In the genomic region with DNA sequence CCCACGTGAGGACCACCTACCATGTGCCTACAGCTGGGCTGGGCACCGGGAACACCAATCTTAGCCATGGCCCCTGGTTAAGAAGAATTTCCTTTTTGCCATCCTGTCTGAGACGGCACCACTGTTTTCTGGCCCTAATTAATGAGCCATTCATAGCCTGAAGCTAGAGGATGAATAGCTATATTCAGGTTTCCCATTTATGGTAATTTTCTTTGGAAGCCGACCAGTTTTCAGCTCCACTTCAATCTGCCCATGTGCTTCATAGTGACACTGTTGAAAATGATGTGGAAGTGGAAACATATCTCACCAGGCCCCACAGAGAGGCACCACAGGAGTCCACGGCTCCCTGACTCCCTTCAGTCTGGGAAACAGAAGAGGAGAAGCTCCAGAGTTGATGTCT, we compare ENCODE assay signal across 29 cellular contexts. TPM values are rescaled to one million over a fixed set of nuclear protein-coding genes. Genes with fewer than 3 reads are reported as not detected.
DNase-seq lines count a peak whose midpoint lies in the region; ATAC-seq, FAIRE-seq and TF ChIP-seq lines count a peak whose summit lies in the region.
"Had no signal": no experiment of that assay in that cellular context is flagged by ENCODE, and none has a peak within 500 bp of the region (broad histone marks: within the 10 kb centered on the region; RNA-seq: fewer than 3 reads in every experiment).

No MANE protein-coding gene starts in this region.

- no peak for TF ChIP-seq CTCF in coronary artery (IDR thresholded peaks at IDR 0.05)
- no peak for TF ChIP-seq CTCF in osteoblast (IDR thresholded peaks at IDR 0.05; ENCODE audit: extremely low read depth, low read depth, low read length)

- H3K4me2 ChIP-seq in osteoblast (ENCODE audit: insufficient read depth, low read length): no peak overlapping the region

- H3K4me3 ChIP-seq in coronary artery: no peak overlapping the region
- H3K4me3 ChIP-seq in osteoblast (ENCODE audit: insufficient read depth, low read length): no peak overlapping the region
- H3K4me3 ChIP-seq: lower lobe of right lung, right lobe of liver had no signal

- H4K20me1 ChIP-seq in osteoblast (ENCODE audit: insufficient read depth, low read length): no peaks in the 10 kb centered on the region

- no peaks in the 10 kb centered on the region for H3K79me2 ChIP-seq in osteoblast (ENCODE audit: insufficient read depth, low read length)

- H3K9me3 ChIP-seq in osteoblast (ENCODE audit: low read depth, low read length): no peaks in the 10 kb centered on the region
- H3K9me3 ChIP-seq: lower lobe of right lung, right lobe of liver had no signal

- no peak for ATAC-seq in GM21367 (IDR thresholded peaks at IDR 0.05; ENCODE audit: unreplicated experiment)
- ATAC-seq: HepG2; lower lobe of right lung; right lobe of liver; stimulated activated effector memory CD8-positive, alpha-beta T cell treated with anti-CD3 and anti-CD28 coated beads, Interleukin-12 subunit alpha, Interleukin-12 subunit beta, amount 100 ng/mL, for 72 hours had no signal

- H2AFZ ChIP-seq in osteoblast (ENCODE audit: low read length): no peak overlapping the region

- H3K36me3 ChIP-seq in osteoblast (ENCODE audit: insufficient read depth, low read length): no peaks in the 10 kb centered on the region
- H3K36me3 ChIP-seq: lower lobe of right lung, right lobe of liver had no signal

- H3K27ac ChIP-seq in coronary artery (no peak overlapping the region), osteoblast (ENCODE audit: low read depth, low read length) (no peak overlapping the region)
- H3K27ac ChIP-seq: C4-2B, lower lobe of right lung, right lobe of liver had no signal

- DNase-seq in EH (ENCODE audit: low read depth): peak; percentile 58
- DNase-seq in NCI-H69 (lab: John Stamatoyannopoulos, UW): peak; percentile 84
- peak; percentile 17 for DNase-seq in coronary artery (ENCODE audit: low spot score)
- DNase-seq in mesenteric fat pad (ENCODE audit: low spot score): peak; percentile 33
- DNase-seq in osteoblast (ENCODE audit: insufficient read length, low spot score, missing footprints): no peak
- no peak for DNase-seq in NCI-H524 (lab: John Stamatoyannopoulos, UW)
- DNase-seq in RCC 7860 (ENCODE audit: low spot score): no peak
- DNase-seq: activated CD4-positive, alpha-beta memory T cell treated with anti-CD3 and anti-CD28 coated beads, Interleukin-2, amount 10 ng/mL, durations not matched to agents 7 days and 5 days; activated CD4-positive, alpha-beta T cell treated with anti-CD3 and anti-CD28 coated beads for 1 hour; activated CD8-positive, alpha-beta memory T cell treated with anti-CD3 and anti-CD28 coated beads, Interleukin-2, amount 50 U/mL, for 48 hours; activated naive CD4-positive, alpha-beta T cell treated with anti-CD3 and anti-CD28 coated beads, Interleukin-2, amount 10 ng/mL, durations not matched to agents 7 days and 5 days; EL; Karpas-422; lower lobe of right lung; MV-4-11; NCI-H1694 treated with DMSO at 0.1 percent for 48 hours; NCI-H2227 treated with DMSO at 0.1 percent for 48 hours; NCI-H774; right lobe of liver; stimulated activated CD4-positive, alpha-beta T cell treated with anti-CD3 and anti-CD28 coated beads, Interleukin-2, amount 100 ng/mL, for 48 hours had no signal

- H3K27me3 ChIP-seq in osteoblast (ENCODE audit: insufficient read depth, low read length): peaks cover 55% of the 10 kb centered on the region
- H3K27me3 ChIP-seq: right lobe of liver had no signal

- peaks cover 8% of the 10 kb centered on the region for H3K4me1 ChIP-seq in osteoblast (ENCODE audit: insufficient read depth, low read length)
- H3K4me1 ChIP-seq: lower lobe of right lung, right lobe of liver had no signal

- FAIRE-seq in RCC 7860 (lab: Jason Lieb, UNC): no peak
- FAIRE-seq: D721Med, GM12891, H54, HepG2 had no signal

RNA-seq across cellular contexts. Expression of a gene that starts 22.5 kb away (rescaled TPM):
- total RNA-seq in mesenteric fat pad: 3.0 TPM
- total RNA-seq in osteoblast: 11.2 and 12.7 TPM in 2 replicates

RNA-seq across cellular contexts. Expression of a gene that starts 51.4 kb away (rescaled TPM):
- 0.26 TPM for total RNA-seq in mesenteric fat pad
- total RNA-seq in osteoblast: 3.6 and 3.8 TPM in 2 replicates
- total RNA-seq: dermis microvascular lymphatic vessel endothelial cell; HepG2; right lobe of liver; T-helper 1 cell treated with Interleukin-12 subunit alpha and Interleukin-12 subunit beta and Interleukin-4 antibody, amounts not matched to agents 30 ng/mL and 1 ng/mL, for 36 hours had no signal

Comparison
In these comparisons a context has a peak if more than half of its experiments do, and no peak if none do; other contexts are left out.
1. DNase-seq: peak in EH (single experiment), NCI-H69 (single experiment), coronary artery (single experiment) and mesenteric fat pad (single experiment); none in osteoblast (single experiment), NCI-H524 (0 of 2) and RCC 7860 (single experiment).